ENCODE assay signal across 1 cellular context in genomic region chr4:90215286-90215685, GRCh38.
TF ChIP-seq lines count a peak whose summit lies in the region.

No MANE protein-coding gene starts in this region.

TF ChIP-seq in HepG2, 621 proteins besides CTCF, POLR2A, EP300 and RAD21 (continued from another document and continues in another):
- TF ChIP-seq ZNF256 (CRISPR knock-in tag; conservative IDR thresholded peaks at IDR 0.05), result no peak
- 0 out of 2 replicates have a peak, but pooled peaks have one; percentile 18 for TF ChIP-seq SOX5 (CRISPR knock-in tag; IDR thresholded peaks at IDR 0.05; ENCODE audit: borderline replicate concordance)
- no peak for TF ChIP-seq ZNF264 (CRISPR knock-in tag; IDR thresholded peaks at IDR 0.05)
- TF ChIP-seq TCF12 (IDR thresholded peaks at IDR 0.05), result no peak
- TF ChIP-seq TCF12 (CRISPR knock-in tag; IDR thresholded peaks at IDR 0.05), result no peak
- no peak for TF ChIP-seq FOXP1 (IDR thresholded peaks at IDR 0.05)
- TF ChIP-seq FOXP1 (CRISPR knock-in tag; IDR thresholded peaks at IDR 0.05), result 0 out of 2 replicates have a peak, but pooled peaks have one; percentile 52
- no peak for TF ChIP-seq CENPX (CRISPR knock-in tag; IDR thresholded peaks at IDR 0.05)
- no peak for TF ChIP-seq ELF1 (CRISPR knock-in tag; IDR thresholded peaks at IDR 0.05)
- no peak for TF ChIP-seq AGO2 (optimal IDR thresholded peaks at IDR 0.05; ENCODE audit: low read depth, low read length)
- TF ChIP-seq TFDP1 (CRISPR knock-in tag; IDR thresholded peaks at IDR 0.05; ENCODE audit: borderline replicate concordance), result no peak
- TF ChIP-seq, protein P1, sequence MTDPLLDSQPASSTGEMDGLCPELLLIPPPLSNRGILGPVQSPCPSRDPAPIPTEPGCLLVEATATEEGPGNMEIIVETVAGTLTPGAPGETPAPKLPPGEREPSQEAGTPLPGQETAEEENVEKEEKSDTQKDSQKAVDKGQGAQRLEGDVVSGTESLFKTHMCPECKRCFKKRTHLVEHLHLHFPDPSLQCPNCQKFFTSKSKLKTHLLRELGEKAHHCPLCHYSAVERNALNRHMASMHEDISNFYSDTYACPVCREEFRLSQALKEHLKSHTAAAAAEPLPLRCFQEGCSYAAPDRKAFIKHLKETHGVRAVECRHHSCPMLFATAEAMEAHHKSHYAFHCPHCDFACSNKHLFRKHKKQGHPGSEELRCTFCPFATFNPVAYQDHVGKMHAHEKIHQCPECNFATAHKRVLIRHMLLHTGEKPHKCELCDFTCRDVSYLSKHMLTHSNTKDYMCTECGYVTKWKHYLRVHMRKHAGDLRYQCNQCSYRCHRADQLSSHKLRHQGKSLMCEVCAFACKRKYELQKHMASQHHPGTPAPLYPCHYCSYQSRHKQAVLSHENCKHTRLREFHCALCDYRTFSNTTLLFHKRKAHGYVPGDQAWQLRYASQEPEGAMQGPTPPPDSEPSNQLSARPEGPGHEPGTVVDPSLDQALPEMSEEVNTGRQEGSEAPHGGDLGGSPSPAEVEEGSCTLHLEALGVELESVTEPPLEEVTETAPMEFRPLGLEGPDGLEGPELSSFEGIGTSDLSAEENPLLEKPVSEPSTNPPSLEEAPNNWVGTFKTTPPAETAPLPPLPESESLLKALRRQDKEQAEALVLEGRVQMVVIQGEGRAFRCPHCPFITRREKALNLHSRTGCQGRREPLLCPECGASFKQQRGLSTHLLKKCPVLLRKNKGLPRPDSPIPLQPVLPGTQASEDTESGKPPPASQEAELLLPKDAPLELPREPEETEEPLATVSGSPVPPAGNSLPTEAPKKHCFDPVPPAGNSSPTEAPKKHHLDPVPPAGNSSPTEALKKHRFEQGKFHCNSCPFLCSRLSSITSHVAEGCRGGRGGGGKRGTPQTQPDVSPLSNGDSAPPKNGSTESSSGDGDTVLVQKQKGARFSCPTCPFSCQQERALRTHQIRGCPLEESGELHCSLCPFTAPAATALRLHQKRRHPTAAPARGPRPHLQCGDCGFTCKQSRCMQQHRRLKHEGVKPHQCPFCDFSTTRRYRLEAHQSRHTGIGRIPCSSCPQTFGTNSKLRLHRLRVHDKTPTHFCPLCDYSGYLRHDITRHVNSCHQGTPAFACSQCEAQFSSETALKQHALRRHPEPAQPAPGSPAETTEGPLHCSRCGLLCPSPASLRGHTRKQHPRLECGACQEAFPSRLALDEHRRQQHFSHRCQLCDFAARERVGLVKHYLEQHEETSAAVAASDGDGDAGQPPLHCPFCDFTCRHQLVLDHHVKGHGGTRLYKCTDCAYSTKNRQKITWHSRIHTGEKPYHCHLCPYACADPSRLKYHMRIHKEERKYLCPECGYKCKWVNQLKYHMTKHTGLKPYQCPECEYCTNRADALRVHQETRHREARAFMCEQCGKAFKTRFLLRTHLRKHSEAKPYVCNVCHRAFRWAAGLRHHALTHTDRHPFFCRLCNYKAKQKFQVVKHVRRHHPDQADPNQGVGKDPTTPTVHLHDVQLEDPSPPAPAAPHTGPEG (CRISPR knock-in tag; IDR thresholded peaks at IDR 0.05), result no peak
- TF ChIP-seq FUBP1 (CRISPR knock-in tag; IDR thresholded peaks at IDR 0.05; ENCODE audit: borderline replicate concordance), result no peak
- no peak for TF ChIP-seq ZNF773 (CRISPR knock-in tag; IDR thresholded peaks at IDR 0.05; ENCODE audit: borderline replicate concordance)
- no peak for TF ChIP-seq ZNF709 (CRISPR knock-in tag; IDR thresholded peaks at IDR 0.05)
- TF ChIP-seq ZNF678 (CRISPR knock-in tag; IDR thresholded peaks at IDR 0.05), result no peak
- TF ChIP-seq ZNF704 (CRISPR knock-in tag; IDR thresholded peaks at IDR 0.05; ENCODE audit: borderline replicate concordance), result no peak
- no peak for TF ChIP-seq ZNF276 (CRISPR knock-in tag; IDR thresholded peaks at IDR 0.05; ENCODE audit: low read depth)
- TF ChIP-seq MTF2 (CRISPR knock-in tag; IDR thresholded peaks at IDR 0.05; ENCODE audit: borderline replicate concordance), result no peak
- no peak for TF ChIP-seq ZNF660 (CRISPR knock-in tag; IDR thresholded peaks at IDR 0.05; ENCODE audit: borderline replicate concordance, low read depth)
- no peak for TF ChIP-seq NR2F6 (IDR thresholded peaks at IDR 0.05)
- 0 out of 2 replicates have a peak, but pooled peaks have one; percentile 17 for TF ChIP-seq NR2F6 (CRISPR knock-in tag; IDR thresholded peaks at IDR 0.05)
- TF ChIP-seq MAFG (CRISPR knock-in tag; IDR thresholded peaks at IDR 0.05), result no peak
- TF ChIP-seq, protein P2, sequence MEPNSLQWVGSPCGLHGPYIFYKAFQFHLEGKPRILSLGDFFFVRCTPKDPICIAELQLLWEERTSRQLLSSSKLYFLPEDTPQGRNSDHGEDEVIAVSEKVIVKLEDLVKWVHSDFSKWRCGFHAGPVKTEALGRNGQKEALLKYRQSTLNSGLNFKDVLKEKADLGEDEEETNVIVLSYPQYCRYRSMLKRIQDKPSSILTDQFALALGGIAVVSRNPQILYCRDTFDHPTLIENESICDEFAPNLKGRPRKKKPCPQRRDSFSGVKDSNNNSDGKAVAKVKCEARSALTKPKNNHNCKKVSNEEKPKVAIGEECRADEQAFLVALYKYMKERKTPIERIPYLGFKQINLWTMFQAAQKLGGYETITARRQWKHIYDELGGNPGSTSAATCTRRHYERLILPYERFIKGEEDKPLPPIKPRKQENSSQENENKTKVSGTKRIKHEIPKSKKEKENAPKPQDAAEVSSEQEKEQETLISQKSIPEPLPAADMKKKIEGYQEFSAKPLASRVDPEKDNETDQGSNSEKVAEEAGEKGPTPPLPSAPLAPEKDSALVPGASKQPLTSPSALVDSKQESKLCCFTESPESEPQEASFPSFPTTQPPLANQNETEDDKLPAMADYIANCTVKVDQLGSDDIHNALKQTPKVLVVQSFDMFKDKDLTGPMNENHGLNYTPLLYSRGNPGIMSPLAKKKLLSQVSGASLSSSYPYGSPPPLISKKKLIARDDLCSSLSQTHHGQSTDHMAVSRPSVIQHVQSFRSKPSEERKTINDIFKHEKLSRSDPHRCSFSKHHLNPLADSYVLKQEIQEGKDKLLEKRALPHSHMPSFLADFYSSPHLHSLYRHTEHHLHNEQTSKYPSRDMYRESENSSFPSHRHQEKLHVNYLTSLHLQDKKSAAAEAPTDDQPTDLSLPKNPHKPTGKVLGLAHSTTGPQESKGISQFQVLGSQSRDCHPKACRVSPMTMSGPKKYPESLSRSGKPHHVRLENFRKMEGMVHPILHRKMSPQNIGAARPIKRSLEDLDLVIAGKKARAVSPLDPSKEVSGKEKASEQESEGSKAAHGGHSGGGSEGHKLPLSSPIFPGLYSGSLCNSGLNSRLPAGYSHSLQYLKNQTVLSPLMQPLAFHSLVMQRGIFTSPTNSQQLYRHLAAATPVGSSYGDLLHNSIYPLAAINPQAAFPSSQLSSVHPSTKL (CRISPR knock-in tag; IDR thresholded peaks at IDR 0.05), result peak; percentile 53; the same call in 1 of the 2 replicates
- TF ChIP-seq ZBTB20 (CRISPR knock-in tag; IDR thresholded peaks at IDR 0.05; ENCODE audit: borderline replicate concordance, low read depth), result peak; percentile 23; the same call in 1 of the 2 replicates
- peak; percentile 49; the same call in 1 of the 2 replicates for TF ChIP-seq RXRB (CRISPR knock-in tag; IDR thresholded peaks at IDR 0.05; ENCODE audit: borderline replicate concordance)
- TF ChIP-seq, protein P3, sequence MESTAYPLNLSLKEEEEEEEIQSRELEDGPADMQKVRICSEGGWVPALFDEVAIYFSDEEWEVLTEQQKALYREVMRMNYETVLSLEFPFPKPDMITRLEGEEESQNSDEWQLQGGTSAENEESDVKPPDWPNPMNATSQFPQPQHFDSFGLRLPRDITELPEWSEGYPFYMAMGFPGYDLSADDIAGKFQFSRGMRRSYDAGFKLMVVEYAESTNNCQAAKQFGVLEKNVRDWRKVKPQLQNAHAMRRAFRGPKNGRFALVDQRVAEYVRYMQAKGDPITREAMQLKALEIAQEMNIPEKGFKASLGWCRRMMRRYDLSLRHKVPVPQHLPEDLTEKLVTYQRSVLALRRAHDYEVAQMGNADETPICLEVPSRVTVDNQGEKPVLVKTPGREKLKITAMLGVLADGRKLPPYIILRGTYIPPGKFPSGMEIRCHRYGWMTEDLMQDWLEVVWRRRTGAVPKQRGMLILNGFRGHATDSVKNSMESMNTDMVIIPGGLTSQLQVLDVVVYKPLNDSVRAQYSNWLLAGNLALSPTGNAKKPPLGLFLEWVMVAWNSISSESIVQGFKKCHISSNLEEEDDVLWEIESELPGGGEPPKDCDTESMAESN (CRISPR knock-in tag; conservative IDR thresholded peaks at IDR 0.05), result no peak
- no peak for TF ChIP-seq REPIN1 (CRISPR knock-in tag; IDR thresholded peaks at IDR 0.05; ENCODE audit: borderline replicate concordance, low read depth)
- TF ChIP-seq ZBTB7B (CRISPR knock-in tag; IDR thresholded peaks at IDR 0.05), result no peak
- no peak for TF ChIP-seq CC2D1A (CRISPR knock-in tag; IDR thresholded peaks at IDR 0.05)
- no peak for TF ChIP-seq GABPA (IDR thresholded peaks at IDR 0.05; ENCODE audit: low read depth, low read length)
- TF ChIP-seq GABPA (CRISPR knock-in tag; IDR thresholded peaks at IDR 0.05; ENCODE audit: low read depth), result peak; percentile 49; the same call in 1 of the 2 replicates
- TF ChIP-seq, protein P4, sequence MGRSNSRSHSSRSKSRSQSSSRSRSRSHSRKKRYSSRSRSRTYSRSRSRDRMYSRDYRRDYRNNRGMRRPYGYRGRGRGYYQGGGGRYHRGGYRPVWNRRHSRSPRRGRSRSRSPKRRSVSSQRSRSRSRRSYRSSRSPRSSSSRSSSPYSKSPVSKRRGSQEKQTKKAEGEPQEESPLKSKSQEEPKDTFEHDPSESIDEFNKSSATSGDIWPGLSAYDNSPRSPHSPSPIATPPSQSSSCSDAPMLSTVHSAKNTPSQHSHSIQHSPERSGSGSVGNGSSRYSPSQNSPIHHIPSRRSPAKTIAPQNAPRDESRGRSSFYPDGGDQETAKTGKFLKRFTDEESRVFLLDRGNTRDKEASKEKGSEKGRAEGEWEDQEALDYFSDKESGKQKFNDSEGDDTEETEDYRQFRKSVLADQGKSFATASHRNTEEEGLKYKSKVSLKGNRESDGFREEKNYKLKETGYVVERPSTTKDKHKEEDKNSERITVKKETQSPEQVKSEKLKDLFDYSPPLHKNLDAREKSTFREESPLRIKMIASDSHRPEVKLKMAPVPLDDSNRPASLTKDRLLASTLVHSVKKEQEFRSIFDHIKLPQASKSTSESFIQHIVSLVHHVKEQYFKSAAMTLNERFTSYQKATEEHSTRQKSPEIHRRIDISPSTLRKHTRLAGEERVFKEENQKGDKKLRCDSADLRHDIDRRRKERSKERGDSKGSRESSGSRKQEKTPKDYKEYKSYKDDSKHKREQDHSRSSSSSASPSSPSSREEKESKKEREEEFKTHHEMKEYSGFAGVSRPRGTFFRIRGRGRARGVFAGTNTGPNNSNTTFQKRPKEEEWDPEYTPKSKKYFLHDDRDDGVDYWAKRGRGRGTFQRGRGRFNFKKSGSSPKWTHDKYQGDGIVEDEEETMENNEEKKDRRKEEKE (IDR thresholded peaks at IDR 0.05), result no peak
- no peak for TF ChIP-seq ZSCAN30 (CRISPR knock-in tag; IDR thresholded peaks at IDR 0.05)
- TF ChIP-seq SYNCRIP (IDR thresholded peaks at IDR 0.05; ENCODE audit: insufficient read depth, low read depth, low read length), result no peak
- TF ChIP-seq, protein P5, sequence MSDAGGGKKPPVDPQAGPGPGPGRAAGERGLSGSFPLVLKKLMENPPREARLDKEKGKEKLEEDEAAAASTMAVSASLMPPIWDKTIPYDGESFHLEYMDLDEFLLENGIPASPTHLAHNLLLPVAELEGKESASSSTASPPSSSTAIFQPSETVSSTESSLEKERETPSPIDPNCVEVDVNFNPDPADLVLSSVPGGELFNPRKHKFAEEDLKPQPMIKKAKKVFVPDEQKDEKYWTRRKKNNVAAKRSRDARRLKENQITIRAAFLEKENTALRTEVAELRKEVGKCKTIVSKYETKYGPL (CRISPR knock-in tag; IDR thresholded peaks at IDR 0.05), result no peak
- no peak for TF ChIP-seq MBD4 (IDR thresholded peaks at IDR 0.05; ENCODE audit: borderline replicate concordance, low read length)
- TF ChIP-seq ZNF367 (CRISPR knock-in tag; IDR thresholded peaks at IDR 0.05; ENCODE audit: borderline replicate concordance), result no peak
